In genomic region chr3:17584066-17584465, GRCh38 we compare ENCODE assay signal across 25 cellular contexts.
"Had no signal": no experiment of that assay in that cellular context is flagged by ENCODE, and none has a peak within 500 bp of the region (broad histone marks: within the 10 kb centered on the region; RNA-seq: fewer than 3 reads in every experiment).

No MANE protein-coding gene starts in this region.

- H3K4me3 ChIP-seq: colonic mucosa, esophagus squamous epithelium, gastrocnemius medialis, heart right ventricle, left ventricle myocardium inferior, lower lobe of right lung had no signal

- H3K27me3 ChIP-seq: colonic mucosa, esophagus squamous epithelium, gastrocnemius medialis, heart right ventricle had no signal

- H3K9me3 Mint-ChIP-seq: dendritic cell treated with granulocyte-macrophage colony-stimulating factor and Interleukin-4, amounts not matched to agents 40 ng/mL and 50 ng/mL, for 4 days; effector memory CD8-positive, alpha-beta T cell had no signal

- H3K4me3 Mint-ChIP-seq: dendritic cell treated with granulocyte-macrophage colony-stimulating factor and Interleukin-4, amounts not matched to agents 40 ng/mL and 50 ng/mL, for 4 days; effector memory CD8-positive, alpha-beta T cell; endodermal cell; mesothelial cell of epicardium had no signal

- H3K27ac ChIP-seq: colonic mucosa, epithelial cell of prostate, esophagus squamous epithelium, gastrocnemius medialis, heart right ventricle, left ventricle myocardium inferior, lower lobe of right lung had no signal

- H3K36me3 ChIP-seq: colonic mucosa, esophagus squamous epithelium, gastrocnemius medialis, heart right ventricle, left ventricle myocardium inferior, lower lobe of right lung had no signal

- H3K9me3 ChIP-seq: colonic mucosa, esophagus squamous epithelium, gastrocnemius medialis, lower lobe of right lung had no signal

- H3K27ac Mint-ChIP-seq: dendritic cell treated with granulocyte-macrophage colony-stimulating factor and Interleukin-4, amounts not matched to agents 40 ng/mL and 50 ng/mL, for 4 days; effector memory CD8-positive, alpha-beta T cell; endodermal cell; mesothelial cell of epicardium had no signal

- H3K27me3 Mint-ChIP-seq: dendritic cell treated with granulocyte-macrophage colony-stimulating factor and Interleukin-4, amounts not matched to agents 40 ng/mL and 50 ng/mL, for 4 days; effector memory CD8-positive, alpha-beta T cell had no signal

- DNase-seq: cerebellar nuclear complex; colonic mucosa; cortex of kidney; effector CD8-positive, alpha-beta T cell; effector memory CD8-positive, alpha-beta T cell; endodermal cell; erythroblast; esophagus squamous epithelium; foreskin fibroblast; foreskin melanocyte; gastrocnemius medialis; glutamatergic neuron; heart right ventricle; hippocampal formation; left cardiac atrium; left ventricle myocardium inferior; lower lobe of right lung; mesenchymal stem cell had no signal

- ATAC-seq: effector memory CD8-positive, alpha-beta T cell; esophagus mucosa; gastrocnemius medialis; heart right ventricle; left cardiac atrium; lower lobe of right lung had no signal

- FAIRE-seq: endometrium, islet of Langerhans, keratinocyte had no signal

- H3K4me1 Mint-ChIP-seq: mesothelial cell of epicardium had no signal

- H3K4me1 ChIP-seq: colonic mucosa, gastrocnemius medialis, lower lobe of right lung had no signal
